ENCODE assay signal across 1 cellular context in the genomic region with DNA sequence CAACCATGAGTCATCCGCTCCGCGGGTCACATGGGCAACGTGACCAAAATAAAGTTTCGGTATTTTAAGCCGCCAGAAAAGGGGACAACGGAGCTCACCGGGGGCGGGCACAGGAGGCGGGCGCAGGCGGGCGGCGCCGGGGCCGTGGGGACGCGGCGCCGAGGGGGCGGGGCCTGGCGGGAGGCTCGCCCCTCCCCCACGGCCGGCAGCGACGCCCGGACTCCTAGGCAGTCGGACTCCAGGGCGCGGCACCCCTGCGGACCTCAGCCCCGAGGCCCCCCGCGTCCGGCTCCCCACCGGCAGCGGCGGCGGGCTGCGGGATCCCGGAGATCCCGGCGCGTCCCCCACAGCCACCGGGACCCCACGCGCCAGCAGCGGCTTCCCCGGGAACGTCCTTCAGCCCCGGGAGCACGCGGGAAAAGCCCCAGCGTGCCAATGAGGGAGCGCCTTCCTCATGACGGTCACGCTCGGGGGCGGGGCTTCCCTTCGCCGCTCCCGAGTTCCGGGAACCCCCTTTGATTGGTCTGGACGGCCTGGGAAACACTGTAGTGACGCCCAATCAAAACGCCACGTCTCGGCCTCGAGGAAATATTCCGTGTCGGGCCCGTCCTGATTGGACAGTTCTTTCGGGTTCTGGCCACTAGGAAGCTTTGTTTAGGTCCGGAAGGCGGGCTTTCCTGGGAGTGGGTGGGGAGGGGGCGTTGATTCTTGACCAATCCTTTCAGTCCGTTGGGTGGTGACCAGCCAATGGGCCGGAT.
A peak's percentile ranks its signal among the peaks of the same experiment; 100 is the strongest.
TF ChIP-seq lines count a peak whose summit lies in the region.

No MANE protein-coding gene starts in this region.

TF ChIP-seq in SK-N-SH, 30 proteins besides CTCF, POLR2A, EP300 and RAD21 (continued from another document):
- TF ChIP-seq, protein P1, sequence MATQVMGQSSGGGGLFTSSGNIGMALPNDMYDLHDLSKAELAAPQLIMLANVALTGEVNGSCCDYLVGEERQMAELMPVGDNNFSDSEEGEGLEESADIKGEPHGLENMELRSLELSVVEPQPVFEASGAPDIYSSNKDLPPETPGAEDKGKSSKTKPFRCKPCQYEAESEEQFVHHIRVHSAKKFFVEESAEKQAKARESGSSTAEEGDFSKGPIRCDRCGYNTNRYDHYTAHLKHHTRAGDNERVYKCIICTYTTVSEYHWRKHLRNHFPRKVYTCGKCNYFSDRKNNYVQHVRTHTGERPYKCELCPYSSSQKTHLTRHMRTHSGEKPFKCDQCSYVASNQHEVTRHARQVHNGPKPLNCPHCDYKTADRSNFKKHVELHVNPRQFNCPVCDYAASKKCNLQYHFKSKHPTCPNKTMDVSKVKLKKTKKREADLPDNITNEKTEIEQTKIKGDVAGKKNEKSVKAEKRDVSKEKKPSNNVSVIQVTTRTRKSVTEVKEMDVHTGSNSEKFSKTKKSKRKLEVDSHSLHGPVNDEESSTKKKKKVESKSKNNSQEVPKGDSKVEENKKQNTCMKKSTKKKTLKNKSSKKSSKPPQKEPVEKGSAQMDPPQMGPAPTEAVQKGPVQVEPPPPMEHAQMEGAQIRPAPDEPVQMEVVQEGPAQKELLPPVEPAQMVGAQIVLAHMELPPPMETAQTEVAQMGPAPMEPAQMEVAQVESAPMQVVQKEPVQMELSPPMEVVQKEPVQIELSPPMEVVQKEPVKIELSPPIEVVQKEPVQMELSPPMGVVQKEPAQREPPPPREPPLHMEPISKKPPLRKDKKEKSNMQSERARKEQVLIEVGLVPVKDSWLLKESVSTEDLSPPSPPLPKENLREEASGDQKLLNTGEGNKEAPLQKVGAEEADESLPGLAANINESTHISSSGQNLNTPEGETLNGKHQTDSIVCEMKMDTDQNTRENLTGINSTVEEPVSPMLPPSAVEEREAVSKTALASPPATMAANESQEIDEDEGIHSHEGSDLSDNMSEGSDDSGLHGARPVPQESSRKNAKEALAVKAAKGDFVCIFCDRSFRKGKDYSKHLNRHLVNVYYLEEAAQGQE (IDR thresholded peaks at IDR 0.05; ENCODE audit: low read depth, low read length): no peak
- TF ChIP-seq FOXJ3 (CRISPR knock-in tag; IDR thresholded peaks at IDR 0.05) (no peak), FOSL2 (IDR thresholded peaks at IDR 0.05; ENCODE audit: borderline replicate concordance, low read depth) (peak; percentile 74; the same call in 1 of the 2 replicates), YY1 (IDR thresholded peaks at IDR 0.05; ENCODE audit: low read depth) (no peak), RCOR1 (IDR thresholded peaks at IDR 0.05; ENCODE audit: low read length) (no peak), EZH2phosphoT487 (IDR thresholded peaks at IDR 0.05; ENCODE audit: borderline replicate concordance, low read depth) (no peak), CHD2 (IDR thresholded peaks at IDR 0.05; ENCODE audit: low read length, partially characterized antibody) (peak; percentile 95), TEAD4 (IDR thresholded peaks at IDR 0.05; ENCODE audit: borderline replicate concordance, insufficient read depth) (no peak), POLR2AphosphoS5 (IDR thresholded peaks at IDR 0.05; ENCODE audit: low read depth, low read length) (peak; percentile 30; the same call in 1 of the 2 replicates), SIN3A (IDR thresholded peaks at IDR 0.05; ENCODE audit: borderline replicate concordance, low read depth, low read length) (no peak; the same call in 1 of the 2 replicates), NFIC (IDR thresholded peaks at IDR 0.05; ENCODE audit: borderline replicate concordance) (no peak), NRF1 (IDR thresholded peaks at IDR 0.05; ENCODE audit: low read depth, low read length) (peak; percentile 44), GABPA (IDR thresholded peaks at IDR 0.05; ENCODE audit: low read depth) (peak; percentile 45; the same call in 1 of the 2 replicates)
- TF ChIP-seq, protein P2, sequence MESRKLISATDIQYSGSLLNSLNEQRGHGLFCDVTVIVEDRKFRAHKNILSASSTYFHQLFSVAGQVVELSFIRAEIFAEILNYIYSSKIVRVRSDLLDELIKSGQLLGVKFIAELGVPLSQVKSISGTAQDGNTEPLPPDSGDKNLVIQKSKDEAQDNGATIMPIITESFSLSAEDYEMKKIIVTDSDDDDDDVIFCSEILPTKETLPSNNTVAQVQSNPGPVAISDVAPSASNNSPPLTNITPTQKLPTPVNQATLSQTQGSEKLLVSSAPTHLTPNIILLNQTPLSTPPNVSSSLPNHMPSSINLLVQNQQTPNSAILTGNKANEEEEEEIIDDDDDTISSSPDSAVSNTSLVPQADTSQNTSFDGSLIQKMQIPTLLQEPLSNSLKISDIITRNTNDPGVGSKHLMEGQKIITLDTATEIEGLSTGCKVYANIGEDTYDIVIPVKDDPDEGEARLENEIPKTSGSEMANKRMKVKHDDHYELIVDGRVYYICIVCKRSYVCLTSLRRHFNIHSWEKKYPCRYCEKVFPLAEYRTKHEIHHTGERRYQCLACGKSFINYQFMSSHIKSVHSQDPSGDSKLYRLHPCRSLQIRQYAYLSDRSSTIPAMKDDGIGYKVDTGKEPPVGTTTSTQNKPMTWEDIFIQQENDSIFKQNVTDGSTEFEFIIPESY (IDR thresholded peaks at IDR 0.05; ENCODE audit: borderline replicate concordance, low read depth): no peak
- TF ChIP-seq, protein P3, sequence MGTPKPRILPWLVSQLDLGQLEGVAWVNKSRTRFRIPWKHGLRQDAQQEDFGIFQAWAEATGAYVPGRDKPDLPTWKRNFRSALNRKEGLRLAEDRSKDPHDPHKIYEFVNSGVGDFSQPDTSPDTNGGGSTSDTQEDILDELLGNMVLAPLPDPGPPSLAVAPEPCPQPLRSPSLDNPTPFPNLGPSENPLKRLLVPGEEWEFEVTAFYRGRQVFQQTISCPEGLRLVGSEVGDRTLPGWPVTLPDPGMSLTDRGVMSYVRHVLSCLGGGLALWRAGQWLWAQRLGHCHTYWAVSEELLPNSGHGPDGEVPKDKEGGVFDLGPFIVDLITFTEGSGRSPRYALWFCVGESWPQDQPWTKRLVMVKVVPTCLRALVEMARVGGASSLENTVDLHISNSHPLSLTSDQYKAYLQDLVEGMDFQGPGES (IDR thresholded peaks at IDR 0.05; ENCODE audit: low read depth, low read length): peak; percentile 87
